Comparison of ENCODE assay signal across 8 cellular contexts in the genomic region with DNA sequence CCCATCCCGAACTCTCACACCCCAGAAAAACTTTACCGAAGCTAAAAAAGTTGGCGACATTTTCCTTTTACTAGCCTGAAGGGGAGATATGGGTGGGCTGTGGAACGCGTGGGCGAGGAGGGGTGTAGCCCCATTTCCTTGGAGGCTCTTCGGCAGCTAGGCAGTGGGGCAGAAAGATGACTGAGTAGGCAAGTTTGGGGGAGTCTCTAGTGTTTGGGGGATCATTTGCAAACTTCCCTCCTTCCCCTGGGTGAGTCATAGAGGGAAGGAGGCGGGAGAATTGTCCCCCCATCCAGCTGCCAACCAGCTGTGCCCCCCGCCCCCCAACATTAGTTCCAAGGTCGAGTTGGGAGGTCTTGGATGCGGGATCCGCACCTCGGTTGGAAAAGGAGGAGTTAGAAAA. TPM values are rescaled to one million over a fixed set of nuclear protein-coding genes. Genes with fewer than 3 reads are reported as not detected.
DNase-seq lines count a peak whose midpoint lies in the region; ATAC-seq, FAIRE-seq and TF ChIP-seq lines count a peak whose summit lies in the region.

No MANE protein-coding gene starts in this region.

- H3K36me3 ChIP-seq in PC-3 (ENCODE audit: low read depth, low read length) (no peaks in the 10 kb centered on the region), endothelial cell of umbilical vein (ENCODE audit: control insufficient read depth in 2 of 2, extremely low read depth in 1 of 2, insufficient read depth in 2 of 2, low read length in 2 of 2) (no peaks in the 10 kb centered on the region)

- no peak overlapping the region for H3K9ac ChIP-seq in PC-3 (ENCODE audit: low read length)
- H3K9ac ChIP-seq in endothelial cell of umbilical vein (replicated peaks; ENCODE audit: extremely low read depth, insufficient read depth, low read length) = peak overlapping the region; percentile 46

- H3K27me3 ChIP-seq in PC-3 (ENCODE audit: low read length) = peaks cover 29% of the 10 kb centered on the region
- H3K27me3 ChIP-seq in endothelial cell of umbilical vein (ENCODE audit: control insufficient read depth in 2 of 2, insufficient read depth in 2 of 2, low read length in 2 of 2) = peaks cover 6 to 10% of the 10 kb centered on the region in 2 experiments

- no peaks in the 10 kb centered on the region for H3K9me2 ChIP-seq in PC-3 (replicated peaks; ENCODE audit: low read length)

- no peaks in the 10 kb centered on the region for H3K9me1 ChIP-seq in endothelial cell of umbilical vein (replicated peaks; ENCODE audit: control insufficient read depth, extremely low read depth, insufficient read depth, low read length)

- DNase-seq in GM03348 (ENCODE audit: low spot score) (peak; percentile 27), PC-3 (no peak), endothelial cell of umbilical vein (ENCODE audit: low read depth, low spot score) (no peak), omental fat pad (ENCODE audit: low spot score) (no peak), NCI-H524 treated with DMSO at 0.1 percent for 48 hours (lab: John Stamatoyannopoulos, UW) (no peak), NCI-H510A treated with DMSO at 0.1 percent for 48 hours (lab: John Stamatoyannopoulos, UW) (no peak), SIG-M5 (lab: John Stamatoyannopoulos, UW) (no peak), HUDEP-2 (lab: John Stamatoyannopoulos, UW; ENCODE audit: unreplicated experiment in 76 of 76) (no peak)

- H3K4me2 ChIP-seq in PC-3 (ENCODE audit: low read length) (peak overlapping the region; percentile 97), endothelial cell of umbilical vein (ENCODE audit: insufficient read depth, low read length) (peak overlapping the region; percentile 60)

- dilution Hi-C loops in endothelial cell of umbilical vein (cut with MboI; ENCODE audit: extremely low pct_ligation_motif_present, low sequenced_read_pairs) = no loop called here

- H3K4me3 ChIP-seq in PC-3 (ENCODE audit: low read length) = peak overlapping the region; percentile 64
- peak overlapping the region; percentile 47 to 60 (median 47) for H3K4me3 ChIP-seq in endothelial cell of umbilical vein (replicated peaks in 1 of 3; ENCODE audit: insufficient read depth in 1 of 3, low read depth in 1 of 3, low read length in 3 of 3)

- no peaks in the 10 kb centered on the region for H3F3A ChIP-seq in PC-3 (ENCODE audit: low read length, unreplicated experiment)

- FAIRE-seq in endothelial cell of umbilical vein (lab: Jason Lieb, UNC) = no peak

- no peak for TF ChIP-seq POLR2A in endothelial cell of umbilical vein (IDR thresholded peaks at IDR 0.05; ENCODE audit: low read depth, low read length)

- H2AFZ ChIP-seq in PC-3 (ENCODE audit: low read length) = peak overlapping the region; percentile 70
- peak overlapping the region; percentile 71 for H2AFZ ChIP-seq in endothelial cell of umbilical vein (ENCODE audit: low read depth, low read length)

- TF ChIP-seq CTCF in PC-3 (conservative IDR thresholded peaks at IDR 0.05; ENCODE audit: low read depth, low read length) (no peak), endothelial cell of umbilical vein (IDR thresholded peaks at IDR 0.05; ENCODE audit: extremely low read depth in 1 of 2, insufficient read depth in 1 of 2, low read depth in 1 of 2, low read length in 2 of 2) (no peak), omental fat pad (IDR thresholded peaks at IDR 0.05) (no peak)

- CTCF ChIA-PET in PC-3 (lab: Charles Lee) = interaction anchor here (0.5 kb wide), 1 partner anchor 334 kb away, joined by 3 read pairs; a partner anchor contains a TSS
- CTCF ChIA-PET in endothelial cell of umbilical vein (lab: Charles Lee) = interaction anchor here (0.6 to 1.9 kb wide), 3 partner anchors 13 to 171 kb away, joined by 3 to 8 read pairs (median 3); a partner anchor contains a TSS

- H3K9me3 ChIP-seq in PC-3 (ENCODE audit: low read length) (no peaks in the 10 kb centered on the region), endothelial cell of umbilical vein (replicated peaks; ENCODE audit: control insufficient read depth, insufficient read depth, low read length) (no peaks in the 10 kb centered on the region)

- H3K4me1 ChIP-seq in PC-3 (ENCODE audit: insufficient read depth, low read length) (peaks cover 11% of the 10 kb centered on the region; the same call in 1 of the 2 replicates), endothelial cell of umbilical vein (ENCODE audit: control insufficient read depth, extremely low read depth, insufficient read depth, low read length) (peaks cover 14% of the 10 kb centered on the region)

- H3K79me2 ChIP-seq in PC-3 (ENCODE audit: low read length) (no peaks in the 10 kb centered on the region), endothelial cell of umbilical vein (ENCODE audit: control insufficient read depth, insufficient read depth, low read length) (no peaks in the 10 kb centered on the region)

- POLR2A ChIA-PET in PC-3 (lab: Charles Lee; ENCODE audit: unreplicated experiment) (interaction anchor here (0.6 kb wide), 1 partner anchor 24 kb away, joined by 5 read pairs; no protein-coding TSS in a partner anchor), endothelial cell of umbilical vein (lab: Charles Lee) (no interaction called here)

- intact Hi-C loops in PC-3 (cut with micrococcal nuclease) (no loop called here), endothelial cell of umbilical vein (cut with micrococcal nuclease) (no loop called here)

- BruUV-seq in PC-3 (replicated peaks; lab: Mats Ljungman, UMichigan) = no TSS peak
- BruUV-seq in endothelial cell of umbilical vein (replicated peaks; lab: Mats Ljungman, UMichigan) = no TSS peak

- ATAC-seq in PC-3 = no peak; the same call in 1 of the 2 replicates
- ATAC-seq in omental fat pad (ENCODE audit: low FRiP score) = peak; percentile 18

- H4K20me1 ChIP-seq in PC-3 (ENCODE audit: low read length) (no peaks in the 10 kb centered on the region), endothelial cell of umbilical vein (replicated peaks; ENCODE audit: control insufficient read depth, extremely low read depth, insufficient read depth, low read length) (no peaks in the 10 kb centered on the region)

- H3K27ac ChIP-seq in PC-3 (ENCODE audit: low read length) (no peak overlapping the region), endothelial cell of umbilical vein (ENCODE audit: insufficient read depth, low read depth, low read length) (no peak overlapping the region)

RNA-seq across cellular contexts. Expression of a gene that starts 2.3 kb away (rescaled TPM):
- total RNA-seq in PC-3 (2014; rRNA removed) = 3.0 TPM in 1 of 2 replicates, not detected in the other
- 0.29 and 1.1 TPM in 2 replicates for total RNA-seq in endothelial cell of umbilical vein
- 0.10 and 0.14 TPM in 2 replicates for polyA plus RNA-seq in endothelial cell of umbilical vein
- 0.09 and 0.14 TPM in 2 replicates for polyA plus RNA-seq in endothelial cell of umbilical vein (2011; cell fraction: cytosol; rRNA removed)
- polyA plus RNA-seq in endothelial cell of umbilical vein (2011; cell fraction: nucleus; rRNA removed) = 0.55 and 0.73 TPM in 2 replicates
- polyA plus RNA-seq in endothelial cell of umbilical vein (2012) = 0.25 TPM in 1 of 2 replicates, not detected in the other
- polyA minus RNA-seq in endothelial cell of umbilical vein = not detected in 2 replicates
- polyA minus RNA-seq in endothelial cell of umbilical vein (2011; cell fraction: cytosol; rRNA and poly(A)+ RNA removed) = 0.41 TPM
- polyA minus RNA-seq in endothelial cell of umbilical vein (2011; cell fraction: nucleus; rRNA and poly(A)+ RNA removed) = not detected in 2 replicates
- total RNA-seq in omental fat pad = under 1 TPM in 3 of 4 donors, not detected in 1; 0.09 to 0.60 (median 0.19) TPM

RNA-seq across cellular contexts. Expression of a gene that starts 6.8 kb away (rescaled TPM):
- total RNA-seq in PC-3 (2014; rRNA removed) (not detected in 2 replicates), endothelial cell of umbilical vein (not detected in 2 replicates), omental fat pad (under 1 TPM in 1 of 4 donors, not detected in 3; 0.25 TPM)
- polyA plus RNA-seq in endothelial cell of umbilical vein = not detected in 2 replicates
- not detected in 2 replicates for polyA plus RNA-seq in endothelial cell of umbilical vein (2011; cell fraction: cytosol; rRNA removed)
- not detected in 2 replicates for polyA plus RNA-seq in endothelial cell of umbilical vein (2011; cell fraction: nucleus; rRNA removed)
- not detected in 2 replicates for polyA plus RNA-seq in endothelial cell of umbilical vein (2012)
- 0.15 and 0.63 TPM in 2 replicates for polyA minus RNA-seq in endothelial cell of umbilical vein
- 2.9 TPM for polyA minus RNA-seq in endothelial cell of umbilical vein (2011; cell fraction: cytosol; rRNA and poly(A)+ RNA removed)
- not detected in 2 replicates for polyA minus RNA-seq in endothelial cell of umbilical vein (2011; cell fraction: nucleus; rRNA and poly(A)+ RNA removed)

RNA-seq across cellular contexts. Expression of a gene that starts 17.8 kb away (rescaled TPM):
- total RNA-seq in PC-3 (2014; rRNA removed) = not detected in 2 replicates
- 0.38 TPM in 1 of 2 replicates, not detected in the other for total RNA-seq in endothelial cell of umbilical vein
- polyA plus RNA-seq in endothelial cell of umbilical vein = 0.25 and 0.35 TPM in 2 replicates
- 0.18 and 0.20 TPM in 2 replicates for polyA plus RNA-seq in endothelial cell of umbilical vein (2011; cell fraction: cytosol; rRNA removed)
- polyA plus RNA-seq in endothelial cell of umbilical vein (2011; cell fraction: nucleus; rRNA removed) = 0.41 and 0.66 TPM in 2 replicates
- polyA plus RNA-seq in endothelial cell of umbilical vein (2012) = 0.30 TPM in 1 of 2 replicates, not detected in the other
- polyA minus RNA-seq in endothelial cell of umbilical vein = 1.0 and 1.8 TPM in 2 replicates
- polyA minus RNA-seq in endothelial cell of umbilical vein (2011; cell fraction: cytosol; rRNA and poly(A)+ RNA removed) = not detected
- not detected in 2 replicates for polyA minus RNA-seq in endothelial cell of umbilical vein (2011; cell fraction: nucleus; rRNA and poly(A)+ RNA removed)
- total RNA-seq in omental fat pad = 10 to 100 TPM; 13.8 to 85.6 (median 29.8) TPM

RNA-seq across cellular contexts. Expression of a gene that starts 26.0 kb away (rescaled TPM):
- 209 and 210 TPM in 2 replicates for total RNA-seq in PC-3 (2014; rRNA removed)
- total RNA-seq in endothelial cell of umbilical vein = 212 and 216 TPM in 2 replicates
- polyA plus RNA-seq in endothelial cell of umbilical vein = 98.8 and 118 TPM in 2 replicates
- 83.6 and 88.5 TPM in 2 replicates for polyA plus RNA-seq in endothelial cell of umbilical vein (2011; cell fraction: cytosol; rRNA removed)
- polyA plus RNA-seq in endothelial cell of umbilical vein (2011; cell fraction: nucleus; rRNA removed) = 558 and 575 TPM in 2 replicates
- 136 and 142 TPM in 2 replicates for polyA plus RNA-seq in endothelial cell of umbilical vein (2012)
- 174 and 202 TPM in 2 replicates for polyA minus RNA-seq in endothelial cell of umbilical vein
- 99.2 TPM for polyA minus RNA-seq in endothelial cell of umbilical vein (2011; cell fraction: cytosol; rRNA and poly(A)+ RNA removed)
- 179 and 213 TPM in 2 replicates for polyA minus RNA-seq in endothelial cell of umbilical vein (2011; cell fraction: nucleus; rRNA and poly(A)+ RNA removed)
- total RNA-seq in omental fat pad = 100 to 1,000 TPM in 1 of 4 donors, 10 to 100 TPM in 3; 53.5 to 108 (median 58.4) TPM

RNA-seq across cellular contexts. Expression of a gene that starts 27.3 kb away (rescaled TPM):
- total RNA-seq in PC-3 (2014; rRNA removed) (not detected in 2 replicates), endothelial cell of umbilical vein (not detected in 2 replicates), omental fat pad (not detected)
- 0.08 TPM in 1 of 2 replicates, not detected in the other for polyA plus RNA-seq in endothelial cell of umbilical vein
- polyA plus RNA-seq in endothelial cell of umbilical vein (2011; cell fraction: cytosol; rRNA removed) = not detected in 2 replicates
- not detected in 2 replicates for polyA plus RNA-seq in endothelial cell of umbilical vein (2011; cell fraction: nucleus; rRNA removed)
- not detected in 2 replicates for polyA plus RNA-seq in endothelial cell of umbilical vein (2012)
- not detected in 2 replicates for polyA minus RNA-seq in endothelial cell of umbilical vein
- not detected for polyA minus RNA-seq in endothelial cell of umbilical vein (2011; cell fraction: cytosol; rRNA and poly(A)+ RNA removed)
- 0.29 TPM in 1 of 2 replicates, not detected in the other for polyA minus RNA-seq in endothelial cell of umbilical vein (2011; cell fraction: nucleus; rRNA and poly(A)+ RNA removed)

Comparison
In these comparisons a context has a peak if more than half of its experiments do, and no peak if none do; other contexts are left out.
1. RNA of a gene that starts 17.8 kb away (total RNA-seq): 13.8 to 85.6 TPM in omental fat pad; 0.38 TPM in endothelial cell of umbilical vein and not detected in PC-3; every median in the first group is over 10 times any median in the second.